2 cellular contexts compared by ENCODE assay signal in genomic region chrX:729583-730409, GRCh38.
TF ChIP-seq lines count a peak whose summit lies in the region.

No MANE protein-coding gene starts in this region.

TF ChIP-seq in H1, 55 proteins besides CTCF, POLR2A, EP300 and RAD21 (continued from another document):
- TF ChIP-seq ATF2 (IDR thresholded peaks at IDR 0.05; ENCODE audit: low read length) (no peak), FOSL1 (IDR thresholded peaks at IDR 0.05; ENCODE audit: insufficient read depth, low read depth, low read length) (no peak), USF2 (IDR thresholded peaks at IDR 0.05; ENCODE audit: low read length) (no peak), TAF1 (IDR thresholded peaks at IDR 0.05; ENCODE audit: low read depth, low read length) (no peak), SP2 (IDR thresholded peaks at IDR 0.05; ENCODE audit: low read length) (no peak), RBBP5 (IDR thresholded peaks at IDR 0.05; ENCODE audit: borderline replicate concordance, low read depth, low read length) (no peak)
TF ChIP-seq in H1: peak in this region for 0.

TF ChIP-seq in HepG2, 621 proteins besides CTCF, POLR2A, EP300 and RAD21 (continued from another document):
- TF ChIP-seq FIP1L1 (IDR thresholded peaks at IDR 0.05; ENCODE audit: borderline replicate concordance, insufficient read depth, low read depth, low read length) (no peak), ZNF563 (CRISPR knock-in tag; IDR thresholded peaks at IDR 0.05) (no peak), ZNF629 (CRISPR knock-in tag; conservative IDR thresholded peaks at IDR 0.05) (no peak), HES4 (CRISPR knock-in tag; IDR thresholded peaks at IDR 0.05; ENCODE audit: borderline replicate concordance) (no peak), ZFP36L2 (CRISPR knock-in tag; IDR thresholded peaks at IDR 0.05) (no peak)
